ENCODE assay signal across 17 cellular contexts in the genomic region with DNA sequence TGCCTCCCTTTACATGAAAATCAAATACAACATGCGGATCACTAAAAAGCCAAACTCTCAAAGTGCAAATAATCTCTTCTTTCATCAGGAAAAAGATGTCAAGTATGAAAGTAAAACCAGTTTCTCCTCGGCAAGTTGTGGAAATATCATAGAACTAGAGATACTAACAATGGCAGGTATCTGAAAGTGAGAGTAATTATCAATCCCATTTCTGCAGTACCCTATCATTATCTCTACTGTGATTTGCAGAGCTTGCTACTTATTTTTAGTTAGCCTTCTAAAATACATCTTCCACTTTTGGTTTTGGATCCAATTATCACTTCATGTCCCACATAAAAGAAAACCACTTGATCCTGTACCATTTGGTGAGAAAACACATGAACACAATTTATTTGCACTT. TPM values are rescaled to one million over a fixed set of nuclear protein-coding genes. Genes with fewer than 3 reads are reported as not detected.
DNase-seq lines count a peak whose midpoint lies in the region; ATAC-seq, FAIRE-seq and TF ChIP-seq lines count a peak whose summit lies in the region.
"Had no signal": no experiment of that assay in that cellular context is flagged by ENCODE, and none has a peak within 500 bp of the region (broad histone marks: within the 10 kb centered on the region; RNA-seq: fewer than 3 reads in every experiment).

No MANE protein-coding gene starts in this region.

- H3K4me2 ChIP-seq in mesenchymal stem cell (ENCODE audit: low read length, poor library complexity, severe bottlenecking): no peak overlapping the region

- CTCF ChIA-PET in activated CD4-positive, alpha-beta T cell treated with anti-CD3 and anti-CD28 coated beads for 36 hours (lab: Charles Lee): interaction anchor here (0.9 to 4.5 kb wide), 3 partner anchors 9 to 142 kb away, joined by 3 to 22 read pairs (median 3); no protein-coding TSS in a partner anchor

- intact Hi-C loops in activated CD4-positive, alpha-beta T cell treated with anti-CD3 and anti-CD28 coated beads for 36 hours (cut with DNase I, micrococcal nuclease): loop anchor here in 1 of 2 experiments (10.0 kb wide), 2 partner anchors 652 to 698 kb away; a partner anchor contains a TSS

- H2BK12ac ChIP-seq in mesenchymal stem cell (ENCODE audit: low read length in 2 of 2): no peak overlapping the region

- H3K4me3 Mint-ChIP-seq in activated CD4-positive, alpha-beta T cell treated with anti-CD3 and anti-CD28 coated beads for 36 hours: peak overlapping the region; percentile 62
- H3K4me3 Mint-ChIP-seq in activated T-helper 17 cell treated with anti-CD3 and anti-CD28 coated beads, Interleukin-2, amount 50 U/mL, for 72 hours: peak overlapping the region; percentile 46
- H3K4me3 Mint-ChIP-seq: activated B cell treated with CpG ODN at 0.5 μM for 24 hours had no signal

- no peak overlapping the region for H3K23ac ChIP-seq in mesenchymal stem cell (ENCODE audit: low read length in 2 of 2)

- H3K4me3 ChIP-seq in mesenchymal stem cell (ENCODE audit: insufficient read depth in 1 of 2, low read depth in 1 of 2, low read length in 2 of 2): peak overlapping the region in 1 of 2 experiments; percentile 10
- H3K4me3 ChIP-seq: mucosa of descending colon had no signal

- peak overlapping the region; percentile 19 for H3K9ac ChIP-seq in mesenchymal stem cell (ENCODE audit: low read length)

- H3K4ac ChIP-seq in mesenchymal stem cell (ENCODE audit: low read depth in 1 of 2, low read length in 2 of 2): no peak overlapping the region

- H2BK120ac ChIP-seq in mesenchymal stem cell (ENCODE audit: low read depth, low read length): no peak overlapping the region

- no peaks in the 10 kb centered on the region for H3K27me3 ChIP-seq in mesenchymal stem cell (ENCODE audit: control insufficient read depth in 1 of 2, insufficient read depth in 1 of 2, low read length in 2 of 2)

- no peak overlapping the region for H2AFZ ChIP-seq in mesenchymal stem cell (ENCODE audit: low read depth, low read length)

- no peak overlapping the region for H3K27ac ChIP-seq in mesenchymal stem cell (ENCODE audit: low read length, poor library complexity, severe bottlenecking)

- H3K9me3 ChIP-seq in mesenchymal stem cell (ENCODE audit: control insufficient read depth, low read length): no peaks in the 10 kb centered on the region
- H3K9me3 ChIP-seq: mucosa of descending colon had no signal

- H3K4me1 ChIP-seq in mesenchymal stem cell (ENCODE audit: control insufficient read depth, insufficient read depth, low read depth, low read length): peaks cover 4% of the 10 kb centered on the region

- no peak for ATAC-seq in activated CD4-positive, alpha-beta T cell treated with anti-CD3 and anti-CD28 coated beads for 36 hours
- no peak for ATAC-seq in activated T-helper 17 cell treated with anti-CD3 and anti-CD28 coated beads, Interleukin-2, amount 50 U/mL, for 72 hours (replicated peaks)
- no peak for ATAC-seq in GM19455 (IDR thresholded peaks at IDR 0.05; ENCODE audit: unreplicated experiment)
- no peak for ATAC-seq in HG02981 (IDR thresholded peaks at IDR 0.05; ENCODE audit: unreplicated experiment)
- ATAC-seq: mucosa of descending colon had no signal

- no peak for TF ChIP-seq CTCF in D721Med (IDR thresholded peaks at IDR 0.05; ENCODE audit: insufficient read depth, missing control alignments)

- H3K4me1 Mint-ChIP-seq in activated CD4-positive, alpha-beta T cell treated with anti-CD3 and anti-CD28 coated beads for 36 hours: peaks cover 53% of the 10 kb centered on the region
- H3K4me1 Mint-ChIP-seq in activated T-helper 17 cell treated with anti-CD3 and anti-CD28 coated beads, Interleukin-2, amount 50 U/mL, for 72 hours: peaks cover 41% of the 10 kb centered on the region

- H3K36me3 ChIP-seq in mesenchymal stem cell (ENCODE audit: control insufficient read depth in 1 of 2, insufficient read depth in 2 of 2, low read depth in 1 of 2, low read length in 2 of 2): no peaks in the 10 kb centered on the region

- peaks cover 14% of the 10 kb centered on the region for H3K36me3 Mint-ChIP-seq in activated CD4-positive, alpha-beta T cell treated with anti-CD3 and anti-CD28 coated beads for 36 hours (ENCODE audit: low read depth)
- peaks cover 19% of the 10 kb centered on the region for H3K36me3 Mint-ChIP-seq in activated T-helper 17 cell treated with anti-CD3 and anti-CD28 coated beads, Interleukin-2, amount 50 U/mL, for 72 hours (ENCODE audit: low read depth)

- DNase-seq in activated CD4-positive, alpha-beta T cell treated with anti-CD3 and anti-CD28 coated beads for 36 hours: no peak
- DNase-seq in activated CD4-positive, alpha-beta T cell treated with anti-CD3 and anti-CD28 coated beads, Interleukin-2, amount 50 U/mL, for 48 hours: no peak
- DNase-seq in D721Med (ENCODE audit: insufficient read length, low spot score) (no peak), mesenchymal stem cell (no peak)
- no peak for DNase-seq in activated CD4-positive, CD25-positive, alpha-beta regulatory T cell treated with anti-CD3 and anti-CD28 coated beads, Interleukin-2, amount 50 U/mL, for 72 hours
- DNase-seq: activated B cell treated with CpG ODN at 0.5 μM for 24 hours; activated naive CD4-positive, alpha-beta T cell; DND-41; mucosa of descending colon; NCI-H524; SHP77 treated with DMSO at 0.1 percent for 48 hours; stimulated activated CD4-positive, alpha-beta T cell treated with anti-CD3 and anti-CD28 coated beads, Interleukin-2, amount 100 ng/mL, for 24 hours had no signal

- no peaks in the 10 kb centered on the region for H3K27me3 Mint-ChIP-seq in activated CD4-positive, alpha-beta T cell treated with anti-CD3 and anti-CD28 coated beads for 36 hours
- H3K27me3 Mint-ChIP-seq in activated T-helper 17 cell treated with anti-CD3 and anti-CD28 coated beads, Interleukin-2, amount 50 U/mL, for 72 hours: no peaks in the 10 kb centered on the region
- H3K27me3 Mint-ChIP-seq: activated B cell treated with CpG ODN at 0.5 μM for 24 hours had no signal

- H2BK15ac ChIP-seq in mesenchymal stem cell (ENCODE audit: low read depth, poor library complexity, severe bottlenecking): no peak overlapping the region

- 83% methylated on average over 1 of the region's 2 CpGs for WGBS in mesenchymal stem cell

- peaks cover 3% of the 10 kb centered on the region for H3K9me3 Mint-ChIP-seq in activated CD4-positive, alpha-beta T cell treated with anti-CD3 and anti-CD28 coated beads for 36 hours (ENCODE audit: low read depth)
- no peaks in the 10 kb centered on the region for H3K9me3 Mint-ChIP-seq in activated T-helper 17 cell treated with anti-CD3 and anti-CD28 coated beads, Interleukin-2, amount 50 U/mL, for 72 hours
- H3K9me3 Mint-ChIP-seq: activated B cell treated with CpG ODN at 0.5 μM for 24 hours had no signal

- H4K8ac ChIP-seq in mesenchymal stem cell (ENCODE audit: low read length): no peak overlapping the region

- no peak overlapping the region for H2BK5ac ChIP-seq in mesenchymal stem cell (ENCODE audit: low read depth, low read length, poor library complexity, severe bottlenecking)

- POLR2A ChIA-PET in activated CD4-positive, alpha-beta T cell treated with anti-CD3 and anti-CD28 coated beads for 36 hours (lab: Charles Lee): interaction anchor here (0.7 to 3.1 kb wide), 2 partner anchors 10 to 284 kb away, joined by 3 to 9 read pairs; no protein-coding TSS in a partner anchor

- peak overlapping the region; percentile 87 for H3K27ac Mint-ChIP-seq in activated CD4-positive, alpha-beta T cell treated with anti-CD3 and anti-CD28 coated beads for 36 hours
- H3K27ac Mint-ChIP-seq in activated T-helper 17 cell treated with anti-CD3 and anti-CD28 coated beads, Interleukin-2, amount 50 U/mL, for 72 hours: no peak overlapping the region
- H3K27ac Mint-ChIP-seq: activated B cell treated with CpG ODN at 0.5 μM for 24 hours had no signal

- H3K79me1 ChIP-seq in mesenchymal stem cell (replicated peaks; ENCODE audit: low read length, poor library complexity, severe bottlenecking): no peaks in the 10 kb centered on the region

- H4K91ac ChIP-seq in mesenchymal stem cell (ENCODE audit: low read length): no peak overlapping the region

- peak; percentile 71 for FAIRE-seq in D721Med (lab: Jason Lieb, UNC)
- FAIRE-seq: colon, GM12892 had no signal

- H2AK5ac ChIP-seq in mesenchymal stem cell (ENCODE audit: low read length, severe bottlenecking): no peak overlapping the region

- H3K18ac ChIP-seq in mesenchymal stem cell (ENCODE audit: low read depth in 1 of 2, low read length in 2 of 2): no peak overlapping the region

- H3K14ac ChIP-seq in mesenchymal stem cell (ENCODE audit: low read length in 2 of 2): no peak overlapping the region

RNA-seq across cellular contexts. Expression of a gene that starts 3.0 kb away (rescaled TPM):
- total RNA-seq in activated CD4-positive, alpha-beta T cell treated with anti-CD3 and anti-CD28 coated beads for 36 hours: 10 to 100 TPM; 46.6 to 56.2 TPM
- 10 to 100 TPM; 37.4 to 38.4 TPM for total RNA-seq in activated T-helper 17 cell treated with anti-CD3 and anti-CD28 coated beads, Interleukin-2, amount 50 U/mL, for 72 hours
- 20.5 TPM for polyA plus RNA-seq in mesenchymal stem cell (2013, experiment 1 of 2)
- polyA plus RNA-seq in mesenchymal stem cell (2013, experiment 2 of 2): 20.5 TPM
